15 cellular contexts compared by ENCODE assay signal in genomic region chr3:178707632-178708031, GRCh38.
DNase-seq lines count a peak whose midpoint lies in the region; ATAC-seq lines count a peak whose summit lies in the region.
"Had no signal": no experiment of that assay in that cellular context is flagged by ENCODE, and none has a peak within 500 bp of the region (broad histone marks: within the 10 kb centered on the region; RNA-seq: fewer than 3 reads in every experiment).

No MANE protein-coding gene starts in this region.

- peak; percentile 73 for DNase-seq in DMS 273 (lab: John Stamatoyannopoulos, UW; ENCODE audit: unreplicated experiment)
- peak; percentile 93 for DNase-seq in NCI-H2196 treated with DMSO at 0.1 percent for 48 hours (lab: John Stamatoyannopoulos, UW; ENCODE audit: unreplicated experiment)
- no peak for DNase-seq in stimulated activated naive CD4-positive, alpha-beta T cell treated with Interleukin-2 at 50 U/mL for 16 hours (lab: John Stamatoyannopoulos, UW)
- no peak for DNase-seq in RKO (ENCODE audit: low spot score)
- no peak for DNase-seq in left lobe of liver (ENCODE audit: low spot score)
- DNase-seq in NCI-H524 (lab: John Stamatoyannopoulos, UW) = no peak
- DNase-seq: activated CD4-positive, alpha-beta T cell treated with anti-CD3 and anti-CD28 coated beads for 1 hour; adrenal gland; esophagus squamous epithelium; left ventricle myocardium inferior; naive B cell; NCI-H1105; stimulated activated CD4-positive, alpha-beta T cell treated with anti-CD3 and anti-CD28 coated beads, Interleukin-15, amount 100 ng/mL, for 24 hours had no signal

- peak; percentile 54 for ATAC-seq in GM19023 (IDR thresholded peaks at IDR 0.05; ENCODE audit: unreplicated experiment)
- ATAC-seq in HG02678 (IDR thresholded peaks at IDR 0.05; ENCODE audit: unreplicated experiment) = peak; percentile 65
- no peak for ATAC-seq in left lobe of liver

Comparison
In these comparisons a context has a peak if more than half of its experiments do, and no peak if none do; other contexts are left out.
1. DNase-seq: peak in DMS 273 (single experiment) and NCI-H2196 treated with DMSO at 0.1 percent for 48 hours (single experiment); none in stimulated activated naive CD4-positive, alpha-beta T cell treated with Interleukin-2 at 50 U/mL for 16 hours (single experiment), RKO (single experiment), left lobe of liver (single experiment) and NCI-H524 (0 of 2).